In the genomic region with DNA sequence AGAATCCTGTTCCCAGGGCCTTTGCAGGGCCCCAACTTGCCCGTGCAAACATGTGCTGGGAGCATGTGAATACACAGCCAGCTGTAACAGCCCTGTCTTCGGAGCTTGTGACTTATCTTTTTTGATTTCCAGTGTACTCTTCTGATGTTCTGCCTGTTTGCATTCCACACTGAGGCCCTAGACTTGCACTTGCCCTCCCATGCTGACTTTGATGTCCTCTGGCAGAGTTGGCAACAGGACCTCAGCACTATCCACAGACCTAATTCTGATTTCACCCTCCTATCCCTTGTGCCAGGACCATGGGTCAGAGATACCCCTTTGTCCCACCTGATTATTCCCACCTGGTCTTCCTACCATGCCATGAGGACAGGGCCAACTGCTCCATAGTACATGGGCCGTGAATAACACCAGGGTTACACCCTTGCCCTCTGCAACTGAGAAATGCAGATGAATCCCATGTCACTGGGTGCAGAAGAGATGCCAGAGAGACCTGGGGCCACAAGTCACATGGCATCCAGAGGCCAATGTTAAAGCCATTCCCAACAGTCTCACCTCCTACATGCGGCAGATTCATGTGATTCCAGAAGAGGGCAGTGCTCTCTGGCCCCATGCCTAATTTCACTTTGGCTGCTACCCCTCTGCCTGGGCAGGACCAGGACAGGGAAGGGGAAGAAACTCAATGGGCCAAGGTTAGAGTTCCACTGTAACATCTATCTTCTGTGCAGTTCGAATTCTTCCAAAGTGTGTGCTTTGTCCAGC, we compare ENCODE assay signal across 10 cellular contexts. TPM values are rescaled to one million over a fixed set of nuclear protein-coding genes. Genes with fewer than 3 reads are reported as not detected.
DNase-seq lines count a peak whose midpoint lies in the region; ATAC-seq and TF ChIP-seq lines count a peak whose summit lies in the region.
"Had no signal": no experiment of that assay in that cellular context is flagged by ENCODE, and none has a peak within 500 bp of the region (broad histone marks: within the 10 kb centered on the region; RNA-seq: fewer than 3 reads in every experiment).

No MANE protein-coding gene starts in this region.

- H3K27ac ChIP-seq in SK-N-SH (ENCODE audit: low read depth in 2 of 2, low read length in 1 of 2) (no peak overlapping the region), tibial artery (no peak overlapping the region)
- H3K27ac ChIP-seq: HL-60 had no signal

- H3K27ac Mint-ChIP-seq in stimulated activated naive B cell treated with anti-CD40 and anti-IgM and Interleukin-4, amounts not matched to agents 10 μg/mL and 1 μg/mL and 100 μg/mL, for 72 hours: no peak overlapping the region
- H3K27ac Mint-ChIP-seq: B cell had no signal

- H3K4me1 ChIP-seq in SK-N-SH (ENCODE audit: control insufficient read depth in 1 of 2, insufficient read depth in 2 of 2, low read depth in 1 of 2, low read length in 1 of 2) (no peaks in the 10 kb centered on the region), tibial artery (no peaks in the 10 kb centered on the region)

- no peak overlapping the region for H2AFZ ChIP-seq in SK-N-SH (ENCODE audit: low read depth)

- H3K36me3 Mint-ChIP-seq in stimulated activated naive B cell treated with anti-CD40 and anti-IgM and Interleukin-4, amounts not matched to agents 10 μg/mL and 1 μg/mL and 100 μg/mL, for 72 hours: peaks cover 10 to 47% of the 10 kb centered on the region in 2 donors

- no peak overlapping the region for H3K4me2 ChIP-seq in SK-N-SH

- H3F3A ChIP-seq in SK-N-SH (replicated peaks; ENCODE audit: insufficient read depth): no peaks in the 10 kb centered on the region

- DNase-seq in NCI-H82 (lab: John Stamatoyannopoulos, UW) (peak; percentile 36), NCI-H82 treated with DMSO at 0.1 percent for 48 hours (lab: John Stamatoyannopoulos, UW; ENCODE audit: unreplicated experiment) (no peak), SK-N-SH (peak; percentile 38), left ventricle myocardium superior (peak; percentile 61), tibial artery (peak in 1 of 2 donors; percentile 33), NCI-H345 (lab: John Stamatoyannopoulos, UW) (no peak)
- DNase-seq in stimulated activated CD4-positive, alpha-beta T cell treated with anti-CD3 and anti-CD28 coated beads, Interleukin-4, amount 100 ng/mL, for 24 hours: no peak
- DNase-seq in stimulated activated naive B cell treated with anti-CD40 and anti-IgM and Interleukin-4, amounts not matched to agents 10 μg/mL and 1 μg/mL and 100 μg/mL, for 72 hours: no peak

- no peaks in the 10 kb centered on the region for H3K9me2 ChIP-seq in SK-N-SH

- H3K4me3 ChIP-seq in SK-N-SH (ENCODE audit: low read depth in 2 of 2, low read length in 1 of 2) (no peak overlapping the region), tibial artery (no peak overlapping the region)

- TF ChIP-seq CTCF in SK-N-SH (IDR thresholded peaks at IDR 0.05): peak; percentile 54
- peak; percentile 35 to 39 for TF ChIP-seq CTCF in tibial artery (IDR thresholded peaks at IDR 0.05)

- TF ChIP-seq EP300 in SK-N-SH (IDR thresholded peaks at IDR 0.05; ENCODE audit: borderline replicate concordance in 1 of 2, low read depth in 1 of 2, low read length in 1 of 2): no peak

- no peaks in the 10 kb centered on the region for H4K20me1 ChIP-seq in SK-N-SH (ENCODE audit: insufficient read depth)

- H3K79me2 ChIP-seq in SK-N-SH (ENCODE audit: insufficient read depth): no peaks in the 10 kb centered on the region

- ATAC-seq in left ventricle myocardium superior: peak; percentile 83
- no peak for ATAC-seq in stimulated activated naive B cell treated with anti-CD40 and anti-IgM and Interleukin-4, amounts not matched to agents 10 μg/mL and 1 μg/mL and 100 μg/mL, for 72 hours (replicated peaks)

- CTCF ChIA-PET in SK-N-SH (lab: Yijun Ruan, JAX): interaction anchor here (0.7 to 5.0 kb wide), 8 partner anchors 10 to 198 kb away, joined by 3 to 34 read pairs (median 4); no protein-coding TSS in a partner anchor

- H3K36me3 ChIP-seq in SK-N-SH (replicated peaks in 1 of 2; ENCODE audit: control insufficient read depth in 1 of 2, insufficient read depth in 2 of 2, low read length in 1 of 2) (peaks cover 67 to 83% of the 10 kb centered on the region in 2 experiments), tibial artery (peaks cover 41 to 66% (median 60%) of the 10 kb centered on the region in 3 donors)

- H3K9ac ChIP-seq in SK-N-SH: no peak overlapping the region

- H3K9me3 ChIP-seq in SK-N-SH (no peaks in the 10 kb centered on the region), tibial artery (no peaks in the 10 kb centered on the region)

- intact Hi-C loops in left ventricle myocardium superior (cut with micrococcal nuclease): no loop called here
- intact Hi-C loops in tibial artery (cut with DNase I; ENCODE audit: low total_unique reads): loop anchor here (5.0 kb wide), 1 partner anchor 116 kb away; no protein-coding TSS in a partner anchor

- no peaks in the 10 kb centered on the region for H3K27me3 Mint-ChIP-seq in stimulated activated naive B cell treated with anti-CD40 and anti-IgM and Interleukin-4, amounts not matched to agents 10 μg/mL and 1 μg/mL and 100 μg/mL, for 72 hours
- H3K27me3 Mint-ChIP-seq: B cell had no signal

- POLR2A ChIA-PET in SK-N-SH (lab: Yijun Ruan, JAX): no interaction called here

- H3K27me3 ChIP-seq in SK-N-SH (ENCODE audit: insufficient read depth) (no peaks in the 10 kb centered on the region), tibial artery (no peaks in the 10 kb centered on the region)

- peak overlapping the region in 1 of 2 donors; percentile 19 for H3K4me3 Mint-ChIP-seq in stimulated activated naive B cell treated with anti-CD40 and anti-IgM and Interleukin-4, amounts not matched to agents 10 μg/mL and 1 μg/mL and 100 μg/mL, for 72 hours
- H3K4me3 Mint-ChIP-seq: B cell had no signal

- WGBS in SK-N-SH (ENCODE audit: low lambda C conversion rate): 95% methylated on average over 5 of the region's 5 CpGs

- H3K9me3 Mint-ChIP-seq in stimulated activated naive B cell treated with anti-CD40 and anti-IgM and Interleukin-4, amounts not matched to agents 10 μg/mL and 1 μg/mL and 100 μg/mL, for 72 hours: peaks cover 3 to 4% of the 10 kb centered on the region in 2 donors

- no peaks in the 10 kb centered on the region for H3K4me1 Mint-ChIP-seq in stimulated activated naive B cell treated with anti-CD40 and anti-IgM and Interleukin-4, amounts not matched to agents 10 μg/mL and 1 μg/mL and 100 μg/mL, for 72 hours
- H3K4me1 Mint-ChIP-seq: B cell had no signal

- peak; percentile 48 for TF ChIP-seq RAD21 in SK-N-SH (IDR thresholded peaks at IDR 0.05; ENCODE audit: low read length)

TF ChIP-seq in SK-N-SH, 30 proteins besides CTCF, POLR2A, EP300 and RAD21:
- TF ChIP-seq SIN3A (IDR thresholded peaks at IDR 0.05; ENCODE audit: borderline replicate concordance, low read depth, low read length) (no peak), SMC3 (IDR thresholded peaks at IDR 0.05; ENCODE audit: low read depth, low read length) (peak; percentile 37; the same call in 1 of the 2 replicates), FOXM1 (IDR thresholded peaks at IDR 0.05; ENCODE audit: low read depth) (no peak), NFIC (IDR thresholded peaks at IDR 0.05; ENCODE audit: borderline replicate concordance) (peak; percentile 76), RXRA (IDR thresholded peaks at IDR 0.05; ENCODE audit: borderline replicate concordance, low read depth) (no peak), POLR2AphosphoS5 (IDR thresholded peaks at IDR 0.05; ENCODE audit: low read depth, low read length) (no peak), CHD2 (IDR thresholded peaks at IDR 0.05; ENCODE audit: low read length, partially characterized antibody) (no peak), NRF1 (IDR thresholded peaks at IDR 0.05; ENCODE audit: low read depth, low read length) (no peak), RFX5 (IDR thresholded peaks at IDR 0.05; ENCODE audit: low read length) (no peak), TEAD4 (IDR thresholded peaks at IDR 0.05; ENCODE audit: borderline replicate concordance, insufficient read depth) (no peak), RCOR1 (IDR thresholded peaks at IDR 0.05; ENCODE audit: low read length) (no peak)
- TF ChIP-seq, protein P1, sequence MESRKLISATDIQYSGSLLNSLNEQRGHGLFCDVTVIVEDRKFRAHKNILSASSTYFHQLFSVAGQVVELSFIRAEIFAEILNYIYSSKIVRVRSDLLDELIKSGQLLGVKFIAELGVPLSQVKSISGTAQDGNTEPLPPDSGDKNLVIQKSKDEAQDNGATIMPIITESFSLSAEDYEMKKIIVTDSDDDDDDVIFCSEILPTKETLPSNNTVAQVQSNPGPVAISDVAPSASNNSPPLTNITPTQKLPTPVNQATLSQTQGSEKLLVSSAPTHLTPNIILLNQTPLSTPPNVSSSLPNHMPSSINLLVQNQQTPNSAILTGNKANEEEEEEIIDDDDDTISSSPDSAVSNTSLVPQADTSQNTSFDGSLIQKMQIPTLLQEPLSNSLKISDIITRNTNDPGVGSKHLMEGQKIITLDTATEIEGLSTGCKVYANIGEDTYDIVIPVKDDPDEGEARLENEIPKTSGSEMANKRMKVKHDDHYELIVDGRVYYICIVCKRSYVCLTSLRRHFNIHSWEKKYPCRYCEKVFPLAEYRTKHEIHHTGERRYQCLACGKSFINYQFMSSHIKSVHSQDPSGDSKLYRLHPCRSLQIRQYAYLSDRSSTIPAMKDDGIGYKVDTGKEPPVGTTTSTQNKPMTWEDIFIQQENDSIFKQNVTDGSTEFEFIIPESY (IDR thresholded peaks at IDR 0.05; ENCODE audit: borderline replicate concordance, low read depth): no peak
- TF ChIP-seq, protein P2, sequence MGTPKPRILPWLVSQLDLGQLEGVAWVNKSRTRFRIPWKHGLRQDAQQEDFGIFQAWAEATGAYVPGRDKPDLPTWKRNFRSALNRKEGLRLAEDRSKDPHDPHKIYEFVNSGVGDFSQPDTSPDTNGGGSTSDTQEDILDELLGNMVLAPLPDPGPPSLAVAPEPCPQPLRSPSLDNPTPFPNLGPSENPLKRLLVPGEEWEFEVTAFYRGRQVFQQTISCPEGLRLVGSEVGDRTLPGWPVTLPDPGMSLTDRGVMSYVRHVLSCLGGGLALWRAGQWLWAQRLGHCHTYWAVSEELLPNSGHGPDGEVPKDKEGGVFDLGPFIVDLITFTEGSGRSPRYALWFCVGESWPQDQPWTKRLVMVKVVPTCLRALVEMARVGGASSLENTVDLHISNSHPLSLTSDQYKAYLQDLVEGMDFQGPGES (IDR thresholded peaks at IDR 0.05; ENCODE audit: low read depth, low read length): no peak
TF ChIP-seq in SK-N-SH: peak in this region for 2.

RNA-seq across cellular contexts. Expression of a gene that starts 43.0 kb away (rescaled TPM):
- 64.3 and 87.0 TPM in 2 replicates for polyA plus RNA-seq in SK-N-SH (2012; rRNA removed)
- 73.1 and 82.6 TPM in 2 replicates for polyA plus RNA-seq in SK-N-SH (2012; cell fraction: cytosol; rRNA removed)
- polyA plus RNA-seq in SK-N-SH (2012; cell fraction: nucleus; rRNA removed): 40.8 and 67.2 TPM in 2 replicates
- 18.7 TPM for total RNA-seq in left ventricle myocardium superior

Comparison
In these comparisons a context has a peak if more than half of its experiments do, and no peak if none do; other contexts are left out.
1. DNase-seq: peak in NCI-H82 (single experiment), SK-N-SH (single experiment) and left ventricle myocardium superior (single experiment); none in NCI-H82 treated with DMSO at 0.1 percent for 48 hours (single experiment), stimulated activated CD4-positive, alpha-beta T cell treated with anti-CD3 and anti-CD28 coated beads, Interleukin-4, amount 100 ng/mL, for 24 hours (single experiment), stimulated activated naive B cell treated with anti-CD40 and anti-IgM and Interleukin-4, amounts not matched to agents 10 μg/mL and 1 μg/mL and 100 μg/mL, for 72 hours (single experiment) and NCI-H345 (single experiment).